ENCODE assay signal across 12 cellular contexts in the genomic region with DNA sequence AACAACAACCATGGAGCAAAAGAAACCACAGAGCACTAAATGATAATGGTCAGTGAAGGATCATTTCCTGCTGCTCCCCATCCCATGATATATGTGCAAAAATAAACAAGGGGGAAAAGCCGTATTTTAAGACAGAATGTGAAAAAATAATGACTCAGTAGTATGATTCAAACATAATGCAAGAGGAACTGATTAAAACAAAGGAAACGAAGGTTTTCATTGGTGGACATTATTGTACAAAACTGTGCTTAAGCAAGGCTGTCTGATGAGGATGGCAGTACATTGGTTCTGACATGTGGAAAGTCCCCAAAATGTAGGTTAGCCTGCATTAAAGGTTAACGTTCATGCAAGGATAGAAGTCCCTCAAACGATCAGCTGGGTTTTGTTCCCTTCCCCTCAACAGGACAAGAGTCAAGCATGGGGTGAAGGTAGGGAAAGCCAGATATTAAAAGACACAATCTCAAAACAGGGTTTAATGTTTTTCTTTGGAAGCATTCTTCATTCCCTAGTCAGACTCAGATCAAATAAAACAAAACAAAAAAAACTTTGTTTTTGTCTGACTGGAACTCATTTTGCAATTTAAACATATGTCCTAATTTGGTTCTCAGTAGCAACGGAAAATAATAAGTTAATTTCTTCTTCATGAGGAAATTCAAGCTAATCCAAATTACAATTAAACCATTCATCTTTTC. TPM values are rescaled to one million over a fixed set of nuclear protein-coding genes. Genes with fewer than 3 reads are reported as not detected.
DNase-seq lines count a peak whose midpoint lies in the region; ATAC-seq and TF ChIP-seq lines count a peak whose summit lies in the region.
"Had no signal": no experiment of that assay in that cellular context is flagged by ENCODE, and none has a peak within 500 bp of the region (broad histone marks: within the 10 kb centered on the region; RNA-seq: fewer than 3 reads in every experiment).

No MANE protein-coding gene starts in this region.

- peaks cover 30 to 60% of the 10 kb centered on the region in 2 donors for H3K4me1 Mint-ChIP-seq in effector memory CD8-positive, alpha-beta T cell (ENCODE audit: low read depth in 2 of 2)
- peaks cover 51% of the 10 kb centered on the region for H3K4me1 Mint-ChIP-seq in osteocyte (ENCODE audit: unreplicated experiment)

- H3K9me3 Mint-ChIP-seq in effector memory CD8-positive, alpha-beta T cell, result peaks cover 0 to 5% of the 10 kb centered on the region in 2 donors
- H3K9me3 Mint-ChIP-seq in osteocyte (ENCODE audit: unreplicated experiment), result no peaks in the 10 kb centered on the region

- no peak overlapping the region for H3K27ac Mint-ChIP-seq in effector memory CD8-positive, alpha-beta T cell
- H3K27ac Mint-ChIP-seq in osteocyte (ENCODE audit: unreplicated experiment), result peak overlapping the region; percentile 74

- H3K36me3 Mint-ChIP-seq in effector memory CD8-positive, alpha-beta T cell (ENCODE audit: insufficient read depth), result peaks cover 2% of the 10 kb centered on the region
- no peaks in the 10 kb centered on the region for H3K36me3 Mint-ChIP-seq in osteocyte (ENCODE audit: unreplicated experiment)

- DNase-seq in ELR (ENCODE audit: low read depth) (peak; percentile 79), RKO (ENCODE audit: low spot score) (peak; percentile 9), osteocyte (ENCODE audit: extremely low spot score, unreplicated experiment) (no peak), Kasumi-1 (lab: John Stamatoyannopoulos, UW) (no peak), NCI-H226 (no peak), T-helper 1 cell (no peak)
- DNase-seq in effector memory CD8-positive, alpha-beta T cell, result no peak
- no peak for DNase-seq in effector CD4-positive, alpha-beta T cell
- DNase-seq: anterior cingulate cortex, NCI-H510A treated with DMSO at 0.1 percent for 48 hours, retina, substantia nigra had no signal

- peak; percentile 46 for ATAC-seq in effector memory CD8-positive, alpha-beta T cell (replicated peaks)

- H3K27me3 Mint-ChIP-seq in effector memory CD8-positive, alpha-beta T cell, result no peaks in the 10 kb centered on the region
- H3K27me3 Mint-ChIP-seq in osteocyte (ENCODE audit: unreplicated experiment), result no peaks in the 10 kb centered on the region

- no peak for TF ChIP-seq CTCF in osteocyte (IDR thresholded peaks at IDR 0.05)

- H3K4me3 Mint-ChIP-seq in effector memory CD8-positive, alpha-beta T cell, result no peak overlapping the region
- H3K4me3 Mint-ChIP-seq in osteocyte (ENCODE audit: unreplicated experiment), result peak overlapping the region; percentile 11

RNA-seq across cellular contexts. Expression of a gene that starts 26.2 kb away (rescaled TPM):
- not detected in 2 replicates for total RNA-seq in osteocyte

Comparison
In these comparisons a context has a peak if more than half of its experiments do, and no peak if none do; other contexts are left out.
1. DNase-seq: peak in ELR (single experiment) and RKO (single experiment); none in effector memory CD8-positive, alpha-beta T cell (0 of 3), osteocyte (single experiment), Kasumi-1 (0 of 2), NCI-H226 (single experiment), effector CD4-positive, alpha-beta T cell (single experiment) and T-helper 1 cell (0 of 5).